Comparison of ENCODE assay signal across 23 cellular contexts in genomic region chr9:125436613-125437443, GRCh38.
DNase-seq lines count a peak whose midpoint lies in the region; ATAC-seq and TF ChIP-seq lines count a peak whose summit lies in the region.
"Had no signal": no experiment of that assay in that cellular context is flagged by ENCODE, and none has a peak within 500 bp of the region (broad histone marks: within the 10 kb centered on the region; RNA-seq: fewer than 3 reads in every experiment).

No MANE protein-coding gene starts in this region.

- H2BK15ac ChIP-seq in H9 (ENCODE audit: low read depth, low read length) = no peak overlapping the region

- in situ Hi-C loops in GM13976 (cut with MboI; ENCODE audit: low sequenced_read_pairs, unreplicated experiment) = no loop called here

- no peak for TF ChIP-seq CTCF in H9 (conservative IDR thresholded peaks at IDR 0.05)
- no peak for TF ChIP-seq CTCF in activated B cell treated with CpG ODN at 0.5 μM for 24 hours (IDR thresholded peaks at IDR 0.05)
- TF ChIP-seq CTCF in GM13976 (IDR thresholded peaks at IDR 0.05; ENCODE audit: borderline replicate concordance, control extremely low read depth, extremely low read depth, insufficient read depth, missing control alignments) = no peak

- no peak overlapping the region for H3K4me2 ChIP-seq in H9 (ENCODE audit: insufficient read depth, insufficient read length, low read length)
- no peak overlapping the region for H3K4me2 ChIP-seq in trophoblast cell (ENCODE audit: low read length)

- no peak overlapping the region for H3K4me3 ChIP-seq in trophoblast cell (ENCODE audit: low read depth, low read length)
- H3K4me3 ChIP-seq: GM12878, testis had no signal

- H3K79me1 ChIP-seq in H9 (ENCODE audit: insufficient read depth, low read depth, low read length, poor library complexity, severe bottlenecking) (no peaks in the 10 kb centered on the region), trophoblast cell (ENCODE audit: low read length) (no peaks in the 10 kb centered on the region)

- H2BK120ac ChIP-seq in H9 (ENCODE audit: low read depth, low read length, poor library complexity, severe bottlenecking) (no peak overlapping the region), trophoblast cell (ENCODE audit: insufficient read depth, low read length, poor library complexity) (no peak overlapping the region)

- H3K4ac ChIP-seq in H9 (ENCODE audit: low read depth, low read length) (no peak overlapping the region), trophoblast cell (ENCODE audit: low read depth, low read length) (no peak overlapping the region)

- DNase-seq in H9 (peak; percentile 14), MV-4-11 (lab: John Stamatoyannopoulos, UW) (peak; percentile 35), activated B cell treated with CpG ODN at 0.5 μM for 24 hours (no peak), naive B cell (no peak), trophoblast cell (no peak), GM13976 (ENCODE audit: low spot score) (no peak)
- DNase-seq: activated CD4-positive, CD25-positive, alpha-beta regulatory T cell treated with anti-CD3 and anti-CD28 coated beads, Interleukin-2, amount 50 U/mL, for 72 hours; AML-193; Caco-2; foreskin keratinocyte; GOT3; KG1; left colon; SHP77; small intestine; stimulated activated CD4-positive, alpha-beta T cell treated with anti-CD3 and anti-CD28 coated beads, Interleukin-4, amount 100 ng/mL, for 4 hours; stimulated activated CD8-positive, alpha-beta memory T cell treated with anti-CD3 and anti-CD28 coated beads, Interleukin-4, amount 100 ng/mL, for 48 hours; testis had no signal

- H3T11ph ChIP-seq in H9 (ENCODE audit: low read length) = no peak overlapping the region

- no peaks in the 10 kb centered on the region for H3K9me3 Mint-ChIP-seq in H9
- no peaks in the 10 kb centered on the region for H3K9me3 Mint-ChIP-seq in activated B cell treated with CpG ODN at 0.5 μM for 24 hours
- no peaks in the 10 kb centered on the region for H3K9me3 Mint-ChIP-seq in naive B cell
- H3K9me3 Mint-ChIP-seq: T-helper 1 cell treated with Interleukin-12 subunit alpha and Interleukin-12 subunit beta and Interleukin-4 antibody, amounts not matched to agents 30 μg/mL and 1 μg/mL, for 36 hours had no signal

- H3K23ac ChIP-seq in H9 (ENCODE audit: insufficient read length, low read depth, low read length) (no peak overlapping the region), trophoblast cell (ENCODE audit: low read length) (no peak overlapping the region)

- H4K20me1 ChIP-seq in H9 (ENCODE audit: control insufficient read depth, insufficient read depth, insufficient read length) = no peaks in the 10 kb centered on the region

- ATAC-seq in activated B cell treated with CpG ODN at 0.5 μM for 24 hours (ENCODE audit: low read depth) = peak; percentile 54
- peak; percentile 49 to 71 for ATAC-seq in naive B cell (ENCODE audit: low read depth in 2 of 2)
- no peak for ATAC-seq in GM18505 (IDR thresholded peaks at IDR 0.05; ENCODE audit: unreplicated experiment)
- no peak for ATAC-seq in HG02981 (IDR thresholded peaks at IDR 0.05; ENCODE audit: unreplicated experiment)
- ATAC-seq: foreskin keratinocyte, GM12878, left colon had no signal

- H3K36me3 ChIP-seq in trophoblast cell (ENCODE audit: control insufficient read depth in 1 of 2, insufficient read depth in 2 of 2, low read length in 2 of 2) = peaks cover 20% of the 10 kb centered on the region in 2 experiments

- H4K91ac ChIP-seq in H9 (ENCODE audit: insufficient read length, low read depth, low read length) (no peak overlapping the region), trophoblast cell (ENCODE audit: low read depth, low read length) (no peak overlapping the region)

- no peak overlapping the region for H3K18ac ChIP-seq in H9 (ENCODE audit: insufficient read length, low read depth, low read length)
- H3K18ac ChIP-seq in trophoblast cell (ENCODE audit: low read length) = no peak overlapping the region

- no peak overlapping the region for H2BK12ac ChIP-seq in H9 (ENCODE audit: insufficient read length, low read depth, low read length)
- H2BK12ac ChIP-seq in trophoblast cell (ENCODE audit: low read length) = no peak overlapping the region

- H3K27ac ChIP-seq in H9 (ENCODE audit: insufficient read length, low read depth, low read length) (no peak overlapping the region), trophoblast cell (ENCODE audit: low read depth, low read length) (no peak overlapping the region)
- H3K27ac ChIP-seq: foreskin keratinocyte, parathyroid adenoma, testis had no signal

- POLR2A ChIA-PET in activated B cell treated with CpG ODN at 0.5 μM for 24 hours (lab: Charles Lee) = no interaction called here

- no peak overlapping the region for H3K56ac ChIP-seq in H9 (ENCODE audit: insufficient read length, low read depth, low read length)

- H3K79me2 ChIP-seq in H9 (ENCODE audit: insufficient read depth, low read length) = no peaks in the 10 kb centered on the region
- H3K79me2 ChIP-seq in trophoblast cell (ENCODE audit: control insufficient read depth, insufficient read depth, low read length, poor library complexity) = no peaks in the 10 kb centered on the region
- H3K79me2 ChIP-seq: parathyroid adenoma had no signal

- H2AFZ ChIP-seq in H9 (ENCODE audit: low read length) (no peak overlapping the region), trophoblast cell (ENCODE audit: insufficient read depth, low read length, poor library complexity) (no peak overlapping the region)
- H2AFZ ChIP-seq: parathyroid adenoma had no signal

- no peak overlapping the region for H2AK5ac ChIP-seq in H9 (ENCODE audit: insufficient read length, low read length)
- no peak overlapping the region for H2AK5ac ChIP-seq in trophoblast cell (ENCODE audit: low read length)

- H4K5ac ChIP-seq in H9 (ENCODE audit: insufficient read length, low read depth, low read length) = no peak overlapping the region

- H3K9ac ChIP-seq in H9 (ENCODE audit: extremely low read depth, insufficient read length, low read length) (no peak overlapping the region), trophoblast cell (ENCODE audit: low read length) (no peak overlapping the region)
- H3K9ac ChIP-seq: parathyroid adenoma had no signal

- H4K12ac ChIP-seq in trophoblast cell (ENCODE audit: low read depth, low read length) = no peak overlapping the region

- H3K14ac ChIP-seq in H9 (ENCODE audit: insufficient read depth, low read length) = no peak overlapping the region
- H3K14ac ChIP-seq in trophoblast cell (ENCODE audit: low read length) = no peak overlapping the region

- CTCF ChIA-PET in activated B cell treated with CpG ODN at 0.5 μM for 24 hours (lab: Charles Lee) = no interaction called here

- intact Hi-C loops in activated B cell treated with CpG ODN at 0.5 μM for 24 hours (cut with micrococcal nuclease) = no loop called here

- WGBS in H9 (ENCODE audit: extremely low coverage, insufficient read length, low lambda C conversion rate) = no CpG with 5 or more reads among the region's 24 CpGs
- WGBS in trophoblast cell (ENCODE audit: extremely low coverage, insufficient coverage, insufficient read length) = no CpG with 5 or more reads among the region's 24 CpGs

- no peaks in the 10 kb centered on the region for H3K27me3 ChIP-seq in H9 (ENCODE audit: insufficient read depth, low read length)
- H3K27me3 ChIP-seq in trophoblast cell (ENCODE audit: insufficient read depth, low read length) = no peaks in the 10 kb centered on the region
- H3K27me3 ChIP-seq: foreskin keratinocyte, testis had no signal

- H2BK20ac ChIP-seq in H9 (ENCODE audit: low read depth, low read length, poor library complexity, severe bottlenecking) = no peak overlapping the region

- no peaks in the 10 kb centered on the region for H3K23me2 ChIP-seq in H9 (ENCODE audit: insufficient read length, low read depth, low read length, poor library complexity, severe bottlenecking)

- H3K36me3 Mint-ChIP-seq in H9 (ENCODE audit: insufficient read depth in 1 of 3, low read depth in 3 of 3) (no peaks in the 10 kb centered on the region; a peak in 2 of 7 replicates), activated B cell treated with CpG ODN at 0.5 μM for 24 hours (ENCODE audit: low read depth) (peaks cover 41% of the 10 kb centered on the region), naive B cell (peaks cover 0 to 10% of the 10 kb centered on the region in 2 donors)

- no peak overlapping the region for H2BK5ac ChIP-seq in H9 (ENCODE audit: insufficient read length, low read length)
- no peak overlapping the region for H2BK5ac ChIP-seq in trophoblast cell (ENCODE audit: low read depth, low read length, poor library complexity)

- H3K27me3 Mint-ChIP-seq in H9 (ENCODE audit: low read depth) (no peaks in the 10 kb centered on the region), activated B cell treated with CpG ODN at 0.5 μM for 24 hours (no peaks in the 10 kb centered on the region), naive B cell (no peaks in the 10 kb centered on the region)

- H3K4me1 ChIP-seq in H9 (ENCODE audit: insufficient read depth, low read length) (no peaks in the 10 kb centered on the region; the same call in 1 of the 2 replicates), trophoblast cell (ENCODE audit: control insufficient read depth in 1 of 2, insufficient read depth in 2 of 2, low read length in 2 of 2) (no peaks in the 10 kb centered on the region)
- H3K4me1 ChIP-seq: Caco-2, foreskin keratinocyte, parathyroid adenoma, testis had no signal

- H3K4me1 Mint-ChIP-seq in H9 (peaks cover 5 to 13% of the 10 kb centered on the region in 2 experiments), activated B cell treated with CpG ODN at 0.5 μM for 24 hours (no peaks in the 10 kb centered on the region), naive B cell (peaks cover 0 to 3% (median 0%) of the 10 kb centered on the region in 3 donors)

- no peak overlapping the region; a peak in 1 of 7 replicates for H3K27ac Mint-ChIP-seq in H9
- H3K27ac Mint-ChIP-seq in activated B cell treated with CpG ODN at 0.5 μM for 24 hours = no peak overlapping the region
- peak overlapping the region in 1 of 6 donors; percentile 52 for H3K27ac Mint-ChIP-seq in naive B cell
- H3K27ac Mint-ChIP-seq: T-helper 1 cell treated with Interleukin-12 subunit alpha and Interleukin-12 subunit beta and Interleukin-4 antibody, amounts not matched to agents 30 μg/mL and 1 μg/mL, for 36 hours had no signal

- no peak for TF ChIP-seq POLR2A in GM18505 (IDR thresholded peaks at IDR 0.05; ENCODE audit: borderline replicate concordance, extremely low read depth, insufficient read depth, insufficient read length)

- no peaks in the 10 kb centered on the region for H3K9me3 ChIP-seq in H9 (ENCODE audit: control insufficient read depth, low read depth, low read length)
- no peaks in the 10 kb centered on the region for H3K9me3 ChIP-seq in trophoblast cell (ENCODE audit: insufficient read depth, low read depth, low read length)
- H3K9me3 ChIP-seq: Caco-2, testis had no signal

- H4K8ac ChIP-seq in H9 (replicated peaks; ENCODE audit: insufficient read length, low read depth, low read length) = no peak overlapping the region
- no peak overlapping the region for H4K8ac ChIP-seq in trophoblast cell (ENCODE audit: low read depth, low read length)

- H3K4me3 Mint-ChIP-seq in H9 = no peak overlapping the region
- no peak overlapping the region for H3K4me3 Mint-ChIP-seq in activated B cell treated with CpG ODN at 0.5 μM for 24 hours
- H3K4me3 Mint-ChIP-seq in naive B cell = no peak overlapping the region
- H3K4me3 Mint-ChIP-seq: T-helper 1 cell treated with Interleukin-12 subunit alpha and Interleukin-12 subunit beta and Interleukin-4 antibody, amounts not matched to agents 30 μg/mL and 1 μg/mL, for 36 hours had no signal

Comparison
In these comparisons a context has a peak if more than half of its experiments do, and no peak if none do; other contexts are left out.
1. DNase-seq: peak in H9 (single experiment) and MV-4-11 (single experiment); none in activated B cell treated with CpG ODN at 0.5 μM for 24 hours (single experiment), naive B cell (single experiment), trophoblast cell (0 of 2) and GM13976 (single experiment).
2. ATAC-seq: peak in activated B cell treated with CpG ODN at 0.5 μM for 24 hours (single experiment) and naive B cell (2 of 2); none in GM18505 (single experiment) and HG02981 (single experiment).